8 cellular contexts compared by ENCODE assay signal in genomic region chr1:234727018-234727757, GRCh38.
DNase-seq lines count a peak whose midpoint lies in the region; ATAC-seq and TF ChIP-seq lines count a peak whose summit lies in the region.

No MANE protein-coding gene starts in this region.

- peak overlapping the region; percentile 67 for H3K4me3 Mint-ChIP-seq in type B pancreatic cell

- H3K36me3 ChIP-seq in WERI-Rb-1 (no peaks in the 10 kb centered on the region), liver (ENCODE audit: control insufficient read depth in 4 of 4, insufficient read depth in 3 of 4, low read depth in 1 of 4, low read length in 3 of 4) (no peaks in the 10 kb centered on the region)

- peak overlapping the region; percentile 99 for H3K27ac Mint-ChIP-seq in type B pancreatic cell

- no peak for TF ChIP-seq RAD21 in liver (IDR thresholded peaks at IDR 0.05)

- WGBS in liver, result 85% methylated on average over 7 of the region's 7 CpGs

- H3K27me3 ChIP-seq in WERI-Rb-1 (ENCODE audit: insufficient read depth, low read depth, severe bottlenecking), result no peaks in the 10 kb centered on the region
- no peaks in the 10 kb centered on the region for H3K27me3 ChIP-seq in liver (ENCODE audit: control insufficient read depth in 4 of 4, insufficient read depth in 4 of 4, low read length in 3 of 4)

- no peaks in the 10 kb centered on the region for H3K9me3 Mint-ChIP-seq in type B pancreatic cell

- H3K4me1 Mint-ChIP-seq in type B pancreatic cell (ENCODE audit: unreplicated experiment), result peaks cover 80% of the 10 kb centered on the region

- no peaks in the 10 kb centered on the region for H3K36me3 Mint-ChIP-seq in type B pancreatic cell

- H3K27me3 Mint-ChIP-seq in type B pancreatic cell, result peaks cover 5% of the 10 kb centered on the region

- H3K27ac ChIP-seq in WERI-Rb-1, result peak overlapping the region; percentile 96
- H3K27ac ChIP-seq in liver (ENCODE audit: low read depth in 1 of 2, low read length in 2 of 2), result peak overlapping the region; percentile 92 to 98

- H3K9me3 ChIP-seq in WERI-Rb-1 (ENCODE audit: severe bottlenecking) (no peaks in the 10 kb centered on the region), liver (ENCODE audit: control insufficient read depth in 4 of 4, low read length in 3 of 4) (no peaks in the 10 kb centered on the region)

- H3K9ac ChIP-seq in liver (ENCODE audit: low read depth in 1 of 2, low read length in 2 of 2), result peak overlapping the region in 1 of 2 donors; percentile 36

- peaks cover 14 to 48% (median 27%) of the 10 kb centered on the region in 4 donors for H3K4me1 ChIP-seq in liver (ENCODE audit: control insufficient read depth in 4 of 4, insufficient read depth in 4 of 4, low read length in 3 of 4)

- TF ChIP-seq CTCF in WERI-Rb-1 (IDR thresholded peaks at IDR 0.05; ENCODE audit: low read depth, low read length), result no peak; the same call in 1 of the 2 replicates
- no peak for TF ChIP-seq CTCF in liver (IDR thresholded peaks at IDR 0.05; ENCODE audit: low read depth, low read length, missing input control)
- no peak for TF ChIP-seq CTCF in type B pancreatic cell (conservative IDR thresholded peaks at IDR 0.05)

- H3K4me3 ChIP-seq in WERI-Rb-1 (ENCODE audit: low read depth, low read length) (no peak overlapping the region), liver (ENCODE audit: low read depth in 1 of 3, low read length in 3 of 3) (no peak overlapping the region)

- DNase-seq in DMS 273 treated with DMSO at 0.1 percent for 48 hours (lab: John Stamatoyannopoulos, UW) (peak; percentile 73), WERI-Rb-1 (peak; percentile 93), type B pancreatic cell (ENCODE audit: extremely low spot score, unreplicated experiment) (no peak)
- DNase-seq in activated CD4-positive, alpha-beta T cell treated with anti-CD3 and anti-CD28 coated beads, Interleukin-2, amount 50 U/mL, for 4 hours, result no peak

- peak; percentile 36 for ATAC-seq in HG03095 (IDR thresholded peaks at IDR 0.05; ENCODE audit: unreplicated experiment)
- no peak for ATAC-seq in HG02970 (IDR thresholded peaks at IDR 0.05; ENCODE audit: low FRiP score, unreplicated experiment)
- ATAC-seq in GM21423 (IDR thresholded peaks at IDR 0.05; ENCODE audit: unreplicated experiment), result no peak

TF ChIP-seq in liver, 16 proteins besides CTCF, POLR2A, EP300 and RAD21:
- TF ChIP-seq NR2F2 (IDR thresholded peaks at IDR 0.05), result no peak
- no peak for TF ChIP-seq MAX (IDR thresholded peaks at IDR 0.05)
- TF ChIP-seq EGR1 (IDR thresholded peaks at IDR 0.05; ENCODE audit: low read depth in 2 of 2), result no peak
- no peak for TF ChIP-seq RXRA (IDR thresholded peaks at IDR 0.05)
- TF ChIP-seq SP1 (IDR thresholded peaks at IDR 0.05), result no peak
- TF ChIP-seq FOXA2 (IDR thresholded peaks at IDR 0.05), result no peak

Comparison
In these comparisons a context has a peak if more than half of its experiments do, and no peak if none do; other contexts are left out.
1. DNase-seq: peak in DMS 273 treated with DMSO at 0.1 percent for 48 hours (single experiment) and WERI-Rb-1 (single experiment); none in type B pancreatic cell (single experiment) and activated CD4-positive, alpha-beta T cell treated with anti-CD3 and anti-CD28 coated beads, Interleukin-2, amount 50 U/mL, for 4 hours (0 of 2).